ENCODE assay signal across 23 cellular contexts in the genomic region with DNA sequence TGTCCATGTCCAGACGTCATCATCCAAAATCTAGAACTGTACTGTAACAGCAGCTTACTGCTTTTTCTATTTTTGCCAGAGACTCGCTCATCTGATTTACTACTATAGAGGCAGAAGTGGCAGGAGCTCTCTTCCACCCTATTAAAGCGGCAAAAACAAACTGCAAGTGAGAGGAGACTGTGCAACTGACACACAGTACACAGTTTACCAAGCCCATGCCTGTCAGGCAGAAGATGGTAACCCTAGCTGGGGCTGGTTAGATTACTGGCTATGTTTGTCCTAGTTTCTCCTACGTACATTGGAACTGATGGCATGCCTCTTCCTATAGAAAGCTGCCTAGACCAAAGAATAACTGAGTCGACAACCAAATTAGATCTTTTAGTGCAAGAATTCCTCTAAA. TPM values are rescaled to one million over a fixed set of nuclear protein-coding genes. Genes with fewer than 3 reads are reported as not detected.
A peak's percentile ranks its signal among the peaks of the same experiment; 100 is the strongest.
DNase-seq lines count a peak whose midpoint lies in the region; ATAC-seq and TF ChIP-seq lines count a peak whose summit lies in the region.
"Had no signal": no experiment of that assay in that cellular context is flagged by ENCODE, and none has a peak within 500 bp of the region (broad histone marks: within the 10 kb centered on the region; RNA-seq: fewer than 3 reads in every experiment).

No MANE protein-coding gene starts in this region.

- peak overlapping the region; percentile 59 for H3K27ac ChIP-seq in cardiac muscle cell
- H3K27ac ChIP-seq in right cardiac atrium (ENCODE audit: low read length): no peak overlapping the region
- H3K27ac ChIP-seq in dorsolateral prefrontal cortex: peak overlapping the region in 45 of 59 donors; percentile 1 to 72 (median 41)

- DNase-seq in cardiac muscle cell (ENCODE audit: low read depth in 1 of 2, low spot score in 1 of 2) (no peak), right cardiac atrium (no peak), dorsolateral prefrontal cortex (no peak), nephron progenitor cell (no peak), T-helper 2 cell (no peak), progenitor cell of endocrine pancreas (ENCODE audit: low spot score, unreplicated experiment) (no peak), hypothalamus (lab: John Stamatoyannopoulos, UW) (no peak)
- DNase-seq: activated CD8-positive, alpha-beta memory T cell treated with anti-CD3 and anti-CD28 coated beads, Interleukin-2, amount 10 ng/mL, durations not matched to agents 7 days and 5 days; activated effector memory CD4-positive, alpha-beta T cell treated with Interleukin-2 at 50 U/mL for 16 hours; DMS 273 treated with DMSO at 0.1 percent for 48 hours; H7; left cardiac atrium; MM.1S; NCI-H146; NCI-H510A treated with DMSO at 0.1 percent for 48 hours; SIG-M5; stomach had no signal

- H3K4me3 ChIP-seq in cardiac muscle cell: no peak overlapping the region
- H3K4me3 ChIP-seq in right cardiac atrium (ENCODE audit: low read length): no peak overlapping the region
- H3K4me3 ChIP-seq in dorsolateral prefrontal cortex: peak overlapping the region in 1 of 59 donors; percentile 5
- H3K4me3 ChIP-seq: BLaER1 treated with 17β-estradiol and CSF1 and Interleukin-3, amounts not matched to agents 10 nM and 100 nM; coronary artery; neural progenitor cell; stomach had no signal

- peak overlapping the region; percentile 83 for H3K27ac Mint-ChIP-seq in nephron progenitor cell
- no peak overlapping the region for H3K27ac Mint-ChIP-seq in progenitor cell of endocrine pancreas
- H3K27ac Mint-ChIP-seq: activated CD8-positive, alpha-beta memory T cell treated with anti-CD3 and anti-CD28 coated beads, Interleukin-2, amount 10 ng/mL, durations not matched to agents 7 days and 5 days; neural progenitor cell; type B pancreatic cell had no signal

- H3K4me3 Mint-ChIP-seq in nephron progenitor cell: no peak overlapping the region
- H3K4me3 Mint-ChIP-seq in progenitor cell of endocrine pancreas (ENCODE audit: low read depth): no peak overlapping the region
- H3K4me3 Mint-ChIP-seq: activated CD8-positive, alpha-beta memory T cell treated with anti-CD3 and anti-CD28 coated beads, Interleukin-2, amount 10 ng/mL, durations not matched to agents 7 days and 5 days; neural progenitor cell; type B pancreatic cell had no signal

- H3K36me3 ChIP-seq in cardiac muscle cell: no peaks in the 10 kb centered on the region

- no peak for ATAC-seq in right cardiac atrium
- ATAC-seq in GM18909 (IDR thresholded peaks at IDR 0.05; ENCODE audit: poor library complexity, unreplicated experiment): no peak
- ATAC-seq: activated CD8-positive, alpha-beta memory T cell treated with anti-CD3 and anti-CD28 coated beads, Interleukin-2, amount 10 ng/mL, durations not matched to agents 7 days and 5 days; left cardiac atrium; Panc1 had no signal

- no peak for TF ChIP-seq CTCF in cardiac muscle cell (IDR thresholded peaks at IDR 0.05; ENCODE audit: low read depth, low read length)
- TF ChIP-seq CTCF in dorsolateral prefrontal cortex (IDR thresholded peaks at IDR 0.05 in 54 of 56, conservative IDR thresholded peaks at IDR 0.05 in 2 of 56; ENCODE audit: low read depth in 1 of 56, partially characterized antibody in 56 of 56): no peak
- no peak for TF ChIP-seq CTCF in nephron progenitor cell (IDR thresholded peaks at IDR 0.05)
- no peak for TF ChIP-seq CTCF in progenitor cell of endocrine pancreas (IDR thresholded peaks at IDR 0.05; ENCODE audit: unreplicated experiment)

- 86% methylated on average over 5 of the region's 5 CpGs for WGBS in right cardiac atrium

- H3K9me3 ChIP-seq in cardiac muscle cell (ENCODE audit: low read depth) (no peaks in the 10 kb centered on the region), right cardiac atrium (ENCODE audit: control insufficient read depth, low read length) (no peaks in the 10 kb centered on the region)
- H3K9me3 ChIP-seq: BLaER1 treated with 17β-estradiol and CSF1 and Interleukin-3, amounts not matched to agents 10 nM and 100 nM; stomach had no signal

- H3K4me1 Mint-ChIP-seq in nephron progenitor cell (peaks cover 47% of the 10 kb centered on the region), progenitor cell of endocrine pancreas (ENCODE audit: low read depth) (peaks cover 31% of the 10 kb centered on the region)

- no peaks in the 10 kb centered on the region for H3K27me3 Mint-ChIP-seq in nephron progenitor cell (ENCODE audit: low read depth, poor library complexity)
- H3K27me3 Mint-ChIP-seq in progenitor cell of endocrine pancreas: no peaks in the 10 kb centered on the region
- H3K27me3 Mint-ChIP-seq: activated CD8-positive, alpha-beta memory T cell treated with anti-CD3 and anti-CD28 coated beads, Interleukin-2, amount 10 ng/mL, durations not matched to agents 7 days and 5 days; type B pancreatic cell had no signal

- intact Hi-C loops in right cardiac atrium (cut with DNase I): no loop called here
- intact Hi-C loops in dorsolateral prefrontal cortex (cut with DNase I): no loop called here

- H3K27me3 ChIP-seq in cardiac muscle cell (no peaks in the 10 kb centered on the region), right cardiac atrium (ENCODE audit: control insufficient read depth, insufficient read depth) (no peaks in the 10 kb centered on the region), dorsolateral prefrontal cortex (no peaks in the 10 kb centered on the region)
- H3K27me3 ChIP-seq: BLaER1 treated with 17β-estradiol and CSF1 and Interleukin-3, amounts not matched to agents 10 nM and 100 nM; neural progenitor cell; stomach had no signal

- H3K4me1 ChIP-seq in cardiac muscle cell (ENCODE audit: low read depth) (peaks cover 44% of the 10 kb centered on the region), right cardiac atrium (ENCODE audit: control insufficient read depth, insufficient read depth, low read length) (peaks cover 2% of the 10 kb centered on the region)

- H3K36me3 Mint-ChIP-seq in nephron progenitor cell (ENCODE audit: low read depth) (peaks cover 27% of the 10 kb centered on the region), progenitor cell of endocrine pancreas (ENCODE audit: insufficient read depth) (peaks cover 5% of the 10 kb centered on the region)
- H3K36me3 Mint-ChIP-seq: type B pancreatic cell had no signal

- no peaks in the 10 kb centered on the region for H3K9me3 Mint-ChIP-seq in nephron progenitor cell
- no peaks in the 10 kb centered on the region for H3K9me3 Mint-ChIP-seq in progenitor cell of endocrine pancreas (ENCODE audit: low read depth)
- H3K9me3 Mint-ChIP-seq: neural progenitor cell, type B pancreatic cell had no signal

RNA-seq across cellular contexts. Expression of gene CELF1, which starts 51.8 kb away (rescaled TPM):
- total RNA-seq in cardiac muscle cell: 72.2 and 178 TPM in 2 replicates
- 98.9 and 162 TPM in 2 replicates for polyA plus RNA-seq in cardiac muscle cell
- total RNA-seq in right cardiac atrium: 10 to 100 TPM; 54.8 to 79.8 (median 73.4) TPM
- polyA plus RNA-seq in right cardiac atrium: 26.9 TPM
- total RNA-seq in dorsolateral prefrontal cortex: 100 to 1,000 TPM in 113 of 120 experiments, 10 to 100 TPM in 7; 79.5 to 194 (median 131) TPM
- total RNA-seq in progenitor cell of endocrine pancreas: 161 and 163 TPM in 2 replicates

RNA-seq across cellular contexts. Expression of gene RAPSN, which starts 52.2 kb away (rescaled TPM):
- total RNA-seq in cardiac muscle cell (not detected in 2 replicates), right cardiac atrium (under 1 TPM; 0.17 to 0.50 (median 0.39) TPM), dorsolateral prefrontal cortex (1 to 10 TPM in 5 of 120 experiments, under 1 TPM in 44, not detected in 71; 0.26 to 2.1 (median 0.56) TPM), progenitor cell of endocrine pancreas (0.42 and 0.81 TPM in 2 replicates)
- polyA plus RNA-seq in cardiac muscle cell (not detected in 2 replicates), right cardiac atrium (0.23 TPM)
- total RNA-seq: left cardiac atrium had no signal
